Comparison of ENCODE assay signal across 32 cellular contexts in genomic region chr5:173623789-173624188, GRCh38.
"Had no signal": no experiment of that assay in that cellular context is flagged by ENCODE, and none has a peak within 500 bp of the region (broad histone marks: within the 10 kb centered on the region; RNA-seq: fewer than 3 reads in every experiment).

No MANE protein-coding gene starts in this region.

- H3K27ac ChIP-seq: adrenal gland, SJSA1 had no signal

- H3K27me3 ChIP-seq: adrenal gland, MG63, Peyer's patch, SJSA1 had no signal

- H3K27ac Mint-ChIP-seq: activated CD4-positive, alpha-beta memory T cell treated with anti-CD3 and anti-CD28 coated beads for 36 hours; activated naive CD4-positive, alpha-beta T cell treated with anti-CD3 and anti-CD28 coated beads for 36 hours; activated naive CD4-positive, alpha-beta T cell treated with anti-CD3 and anti-CD28 coated beads, Interleukin-2, amount 50 U/mL, for 72 hours; activated T-helper 1 cell treated with anti-CD3 and anti-CD28 coated beads, Interleukin-12 subunit alpha, Interleukin-12 subunit beta, Interleukin-2, Interleukin-4 antibody, amounts not matched to agents 30 ng/mL and 10 ng/mL and 1 ng/mL, durations not matched to agents 14 hours and 24 hours and 36 hours; T-helper 1 cell treated with Interleukin-12 subunit alpha and Interleukin-12 subunit beta and Interleukin-4 antibody, amounts not matched to agents 30 μg/mL and 1 μg/mL, for 36 hours; T-helper 2 cell treated with Interferon-gamma antibody and Interleukin-4, amounts not matched to agents 5 μg/mL and 100 μg/mL, for 36 hours had no signal

- H3K4me3 ChIP-seq: adrenal gland, MG63, Peyer's patch, SJSA1 had no signal

- H3K36me3 ChIP-seq: adrenal gland, MG63, Peyer's patch, SJSA1 had no signal

- H3K4me2 ChIP-seq: SK-N-SH had no signal

- DNase-seq: activated CD4-positive, alpha-beta memory T cell treated with anti-CD3 and anti-CD28 coated beads for 36 hours; activated CD4-positive, alpha-beta T cell treated with anti-CD3 and anti-CD28 coated beads for 4 hours; activated CD4-positive, alpha-beta T cell treated with anti-CD3 and anti-CD28 coated beads, Interleukin-2, amount 50 U/mL, for 1 hour; activated CD8-positive, alpha-beta memory T cell treated with anti-CD3 and anti-CD28 coated beads, Interleukin-2, amount 50 U/mL, for 4 hours; activated gamma-delta T cell treated with Interleukin-2 at 50 U/mL for 16 hours; activated naive CD4-positive, alpha-beta T cell treated with anti-CD3 and anti-CD28 coated beads for 36 hours; activated T-cell treated with anti-CD3 and anti-CD28 coated beads for 4 hours; activated T-cell treated with anti-CD3 and anti-CD28 coated beads, Interleukin-2, amount 50 U/mL, for 4 hours; adrenal gland; cerebellar nuclear complex; Karpas-422; MG63; NCI-H1048; NCI-H1105 treated with DMSO at 0.1 percent for 48 hours; NCI-H1436 treated with DMSO at 0.1 percent for 48 hours; NCI-H187; NCI-H2029 treated with DMSO at 0.1 percent for 48 hours; NCI-H2107; NCI-H510A; NCI-H526; NCI-H748 treated with DMSO at 0.1 percent for 48 hours; NK-92 treated with Interleukin-12 subunit alpha and Interleukin-12 subunit beta, amount 100 ng/mL, for 24 hours; RPMI8226; SHP77 treated with DMSO at 0.1 percent for 48 hours; SK-N-SH had no signal

- H3K36me3 Mint-ChIP-seq: activated CD4-positive, alpha-beta memory T cell treated with anti-CD3 and anti-CD28 coated beads for 36 hours; activated naive CD4-positive, alpha-beta T cell treated with anti-CD3 and anti-CD28 coated beads, Interleukin-2, amount 50 U/mL, for 72 hours; brain had no signal

- H3K4me3 Mint-ChIP-seq: activated CD4-positive, alpha-beta memory T cell treated with anti-CD3 and anti-CD28 coated beads for 36 hours; activated naive CD4-positive, alpha-beta T cell treated with anti-CD3 and anti-CD28 coated beads for 36 hours; activated T-cell treated with anti-CD3 and anti-CD28 coated beads, Interleukin-2, amount 50 U/mL, for 4 hours; activated T-helper 1 cell treated with anti-CD3 and anti-CD28 coated beads, Interleukin-12 subunit alpha, Interleukin-12 subunit beta, Interleukin-2, Interleukin-4 antibody, amounts not matched to agents 30 ng/mL and 10 ng/mL and 1 ng/mL, durations not matched to agents 14 hours and 24 hours and 36 hours; brain; T-helper 1 cell treated with Interleukin-12 subunit alpha and Interleukin-12 subunit beta and Interleukin-4 antibody, amounts not matched to agents 30 μg/mL and 1 μg/mL, for 36 hours; T-helper 2 cell treated with Interferon-gamma antibody and Interleukin-4, amounts not matched to agents 5 μg/mL and 100 μg/mL, for 36 hours had no signal

- H3K9me3 Mint-ChIP-seq: activated CD4-positive, alpha-beta memory T cell treated with anti-CD3 and anti-CD28 coated beads for 36 hours; activated naive CD4-positive, alpha-beta T cell treated with anti-CD3 and anti-CD28 coated beads for 36 hours; activated naive CD4-positive, alpha-beta T cell treated with anti-CD3 and anti-CD28 coated beads, Interleukin-2, amount 50 U/mL, for 72 hours; activated T-cell treated with anti-CD3 and anti-CD28 coated beads, Interleukin-2, amount 50 U/mL, for 4 hours; activated T-helper 1 cell treated with anti-CD3 and anti-CD28 coated beads, Interleukin-12 subunit alpha, Interleukin-12 subunit beta, Interleukin-2, Interleukin-4 antibody, amounts not matched to agents 30 ng/mL and 10 ng/mL and 1 ng/mL, durations not matched to agents 14 hours and 24 hours and 36 hours; T-helper 1 cell treated with Interleukin-12 subunit alpha and Interleukin-12 subunit beta and Interleukin-4 antibody, amounts not matched to agents 30 μg/mL and 1 μg/mL, for 36 hours; T-helper 2 cell treated with Interferon-gamma antibody and Interleukin-4, amounts not matched to agents 5 μg/mL and 100 μg/mL, for 36 hours had no signal

- H3K9me3 ChIP-seq: adrenal gland, MG63, Peyer's patch, SJSA1, SK-N-SH had no signal

- H3K4me1 ChIP-seq: adrenal gland, Peyer's patch, SJSA1 had no signal

- H3K9me2 ChIP-seq: SK-N-SH had no signal

- H3K9ac ChIP-seq: SK-N-SH had no signal

- H3K27me3 Mint-ChIP-seq: activated CD4-positive, alpha-beta memory T cell treated with anti-CD3 and anti-CD28 coated beads for 36 hours had no signal
